In genomic region chr17:13204607-13205237, GRCh38 we compare ENCODE assay signal across 1 cellular context.
TF ChIP-seq lines count a peak whose summit lies in the region.

No MANE protein-coding gene starts in this region.

TF ChIP-seq in HEK293, 187 proteins besides CTCF, POLR2A, EP300 and RAD21 (continued from another document):
- TF ChIP-seq HIC1 (tag by site-specific recombination; IDR thresholded peaks at IDR 0.05) (peak; percentile 96), FEZF1 (tag by site-specific recombination; IDR thresholded peaks at IDR 0.05) (peak; percentile 68), PRDM10 (tag by site-specific recombination; IDR thresholded peaks at IDR 0.05) (peak; percentile 75), YY1 (tag by site-specific recombination; IDR thresholded peaks at IDR 0.05) (no peak), ZIC2 (tag by site-specific recombination; IDR thresholded peaks at IDR 0.05) (no peak), ZNF785 (tag by site-specific recombination; IDR thresholded peaks at IDR 0.05) (no peak), ZSCAN4 (tag by site-specific recombination; IDR thresholded peaks at IDR 0.05) (no peak), ZNF394 (tag by site-specific recombination; IDR thresholded peaks at IDR 0.05; ENCODE audit: borderline replicate concordance) (peak; percentile 52; the same call in 1 of the 2 replicates), ZNF555 (tag by site-specific recombination; conservative IDR thresholded peaks at IDR 0.05) (no peak)
- TF ChIP-seq, protein P1, sequence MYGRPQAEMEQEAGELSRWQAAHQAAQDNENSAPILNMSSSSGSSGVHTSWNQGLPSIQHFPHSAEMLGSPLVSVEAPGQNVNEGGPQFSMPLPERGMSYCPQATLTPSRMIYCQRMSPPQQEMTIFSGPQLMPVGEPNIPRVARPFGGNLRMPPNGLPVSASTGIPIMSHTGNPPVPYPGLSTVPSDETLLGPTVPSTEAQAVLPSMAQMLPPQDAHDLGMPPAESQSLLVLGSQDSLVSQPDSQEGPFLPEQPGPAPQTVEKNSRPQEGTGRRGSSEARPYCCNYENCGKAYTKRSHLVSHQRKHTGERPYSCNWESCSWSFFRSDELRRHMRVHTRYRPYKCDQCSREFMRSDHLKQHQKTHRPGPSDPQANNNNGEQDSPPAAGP (tag by site-specific recombination; IDR thresholded peaks at IDR 0.05): peak; percentile 85
- TF ChIP-seq, protein P2, sequence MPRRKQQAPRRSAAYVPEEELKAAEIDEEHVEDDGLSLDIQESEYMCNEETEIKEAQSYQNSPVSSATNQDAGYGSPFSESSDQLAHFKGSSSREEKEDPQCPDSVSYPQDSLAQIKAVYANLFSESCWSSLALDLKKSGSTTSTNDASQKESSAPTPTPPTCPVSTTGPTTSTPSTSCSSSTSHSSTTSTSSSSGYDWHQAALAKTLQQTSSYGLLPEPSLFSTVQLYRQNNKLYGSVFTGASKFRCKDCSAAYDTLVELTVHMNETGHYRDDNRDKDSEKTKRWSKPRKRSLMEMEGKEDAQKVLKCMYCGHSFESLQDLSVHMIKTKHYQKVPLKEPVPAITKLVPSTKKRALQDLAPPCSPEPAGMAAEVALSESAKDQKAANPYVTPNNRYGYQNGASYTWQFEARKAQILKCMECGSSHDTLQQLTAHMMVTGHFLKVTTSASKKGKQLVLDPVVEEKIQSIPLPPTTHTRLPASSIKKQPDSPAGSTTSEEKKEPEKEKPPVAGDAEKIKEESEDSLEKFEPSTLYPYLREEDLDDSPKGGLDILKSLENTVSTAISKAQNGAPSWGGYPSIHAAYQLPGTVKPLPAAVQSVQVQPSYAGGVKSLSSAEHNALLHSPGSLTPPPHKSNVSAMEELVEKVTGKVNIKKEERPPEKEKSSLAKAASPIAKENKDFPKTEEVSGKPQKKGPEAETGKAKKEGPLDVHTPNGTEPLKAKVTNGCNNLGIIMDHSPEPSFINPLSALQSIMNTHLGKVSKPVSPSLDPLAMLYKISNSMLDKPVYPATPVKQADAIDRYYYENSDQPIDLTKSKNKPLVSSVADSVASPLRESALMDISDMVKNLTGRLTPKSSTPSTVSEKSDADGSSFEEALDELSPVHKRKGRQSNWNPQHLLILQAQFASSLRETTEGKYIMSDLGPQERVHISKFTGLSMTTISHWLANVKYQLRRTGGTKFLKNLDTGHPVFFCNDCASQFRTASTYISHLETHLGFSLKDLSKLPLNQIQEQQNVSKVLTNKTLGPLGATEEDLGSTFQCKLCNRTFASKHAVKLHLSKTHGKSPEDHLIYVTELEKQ (tag by site-specific recombination; IDR thresholded peaks at IDR 0.05; ENCODE audit: borderline replicate concordance): peak; percentile 78; the same call in 1 of the 2 replicates
- TF ChIP-seq, protein P3, sequence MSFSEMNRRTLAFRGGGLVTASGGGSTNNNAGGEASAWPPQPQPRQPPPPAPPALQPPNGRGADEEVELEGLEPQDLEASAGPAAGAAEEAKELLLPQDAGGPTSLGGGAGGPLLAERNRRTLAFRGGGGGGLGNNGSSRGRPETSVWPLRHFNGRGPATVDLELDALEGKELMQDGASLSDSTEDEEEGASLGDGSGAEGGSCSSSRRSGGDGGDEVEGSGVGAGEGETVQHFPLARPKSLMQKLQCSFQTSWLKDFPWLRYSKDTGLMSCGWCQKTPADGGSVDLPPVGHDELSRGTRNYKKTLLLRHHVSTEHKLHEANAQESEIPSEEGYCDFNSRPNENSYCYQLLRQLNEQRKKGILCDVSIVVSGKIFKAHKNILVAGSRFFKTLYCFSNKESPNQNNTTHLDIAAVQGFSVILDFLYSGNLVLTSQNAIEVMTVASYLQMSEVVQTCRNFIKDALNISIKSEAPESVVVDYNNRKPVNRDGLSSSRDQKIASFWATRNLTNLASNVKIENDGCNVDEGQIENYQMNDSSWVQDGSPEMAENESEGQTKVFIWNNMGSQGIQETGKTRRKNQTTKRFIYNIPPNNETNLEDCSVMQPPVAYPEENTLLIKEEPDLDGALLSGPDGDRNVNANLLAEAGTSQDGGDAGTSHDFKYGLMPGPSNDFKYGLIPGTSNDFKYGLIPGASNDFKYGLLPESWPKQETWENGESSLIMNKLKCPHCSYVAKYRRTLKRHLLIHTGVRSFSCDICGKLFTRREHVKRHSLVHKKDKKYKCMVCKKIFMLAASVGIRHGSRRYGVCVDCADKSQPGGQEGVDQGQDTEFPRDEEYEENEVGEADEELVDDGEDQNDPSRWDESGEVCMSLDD (tag by site-specific recombination; IDR thresholded peaks at IDR 0.05): no peak
